ENCODE assay signal across 10 cellular contexts in genomic region chr5:181235689-181236366, GRCh38. TPM values are rescaled to one million over a fixed set of nuclear protein-coding genes. Genes with fewer than 3 reads are reported as not detected.
DNase-seq lines count a peak whose midpoint lies in the region; ATAC-seq, FAIRE-seq and TF ChIP-seq lines count a peak whose summit lies in the region.
"Had no signal": no experiment of that assay in that cellular context is flagged by ENCODE, and none has a peak within 500 bp of the region (broad histone marks: within the 10 kb centered on the region; RNA-seq: fewer than 3 reads in every experiment).

No MANE protein-coding gene starts in this region.

- 62% methylated on average over 5 of the region's 5 CpGs for WGBS in K562 (ENCODE audit: insufficient coverage, low coverage, missing lambda C conversion rate)
- WGBS in mammary epithelial cell (ENCODE audit: low coverage, missing lambda C conversion rate) = 78% methylated on average over 5 of the region's 5 CpGs

- no peaks in the 10 kb centered on the region for H3K9me1 ChIP-seq in K562 (ENCODE audit: control insufficient read depth, insufficient read depth, low read length)

- no peaks in the 10 kb centered on the region for H3K4me1 ChIP-seq in cardiac muscle cell (ENCODE audit: low read depth)
- H3K4me1 ChIP-seq in right atrium auricular region = peaks cover 0 to 6% of the 10 kb centered on the region in 2 donors
- H3K4me1 ChIP-seq in OCI-LY1 (ENCODE audit: insufficient read depth, low read length, severe bottlenecking) = peaks cover 15% of the 10 kb centered on the region
- H3K4me1 ChIP-seq in K562 (replicated peaks in 1 of 2; ENCODE audit: control insufficient read depth in 2 of 2, insufficient read depth in 2 of 2, low read length in 2 of 2) = peaks cover 5 to 26% of the 10 kb centered on the region in 2 experiments; a peak in 4 of 5 replicates
- H3K4me1 ChIP-seq in subcutaneous abdominal adipose tissue (ENCODE audit: control insufficient read depth in 5 of 5, insufficient read depth in 5 of 5, low read length in 5 of 5) = peaks cover 0 to 22% (median 19%) of the 10 kb centered on the region in 5 donors
- H3K4me1 ChIP-seq in mammary epithelial cell (ENCODE audit: insufficient read depth, low read length) = peaks cover 1% of the 10 kb centered on the region

- no peak for TF ChIP-seq CTCF in cardiac muscle cell (IDR thresholded peaks at IDR 0.05; ENCODE audit: low read depth, low read length)
- no peak for TF ChIP-seq CTCF in right atrium auricular region (IDR thresholded peaks at IDR 0.05)
- no peak for TF ChIP-seq CTCF in OCI-LY1 (IDR thresholded peaks at IDR 0.05; ENCODE audit: low read length)
- TF ChIP-seq CTCF in K562 (IDR thresholded peaks at IDR 0.05 in 2 of 3, conservative IDR thresholded peaks at IDR 0.05 in 1 of 3; ENCODE audit: insufficient read depth in 2 of 3, low read depth in 1 of 3, low read length in 3 of 3) = no peak
- no peak for TF ChIP-seq CTCF in mammary epithelial cell (conservative IDR thresholded peaks at IDR 0.05 in 1 of 2, IDR thresholded peaks at IDR 0.05 in 1 of 2; ENCODE audit: extremely low read depth in 1 of 2, insufficient read depth in 1 of 2, low read depth in 1 of 2, low read length in 2 of 2)

- H3K9me3 ChIP-seq in cardiac muscle cell (ENCODE audit: low read depth) = no peaks in the 10 kb centered on the region
- H3K9me3 ChIP-seq in right atrium auricular region = no peaks in the 10 kb centered on the region
- no peaks in the 10 kb centered on the region for H3K9me3 ChIP-seq in OCI-LY1 (ENCODE audit: low read length)
- H3K9me3 ChIP-seq in K562 (replicated peaks; ENCODE audit: control insufficient read depth, insufficient read depth, low read depth, low read length) = no peaks in the 10 kb centered on the region
- H3K9me3 ChIP-seq in subcutaneous abdominal adipose tissue (ENCODE audit: control insufficient read depth in 5 of 5, low read length in 5 of 5) = no peaks in the 10 kb centered on the region
- no peaks in the 10 kb centered on the region for H3K9me3 ChIP-seq in mammary epithelial cell (replicated peaks; ENCODE audit: insufficient read depth, low read length)

- no peak for TF ChIP-seq RAD21 in K562 (CRISPR knock-in tag; conservative IDR thresholded peaks at IDR 0.05 in 1 of 2, IDR thresholded peaks at IDR 0.05 in 1 of 2)

- H3K9me2 ChIP-seq in OCI-LY1 (ENCODE audit: low read depth, low read length) = no peaks in the 10 kb centered on the region

- peak; percentile 39 for ATAC-seq in K562
- no peak for ATAC-seq in GM19455 (IDR thresholded peaks at IDR 0.05; ENCODE audit: unreplicated experiment)
- ATAC-seq: naive thymus-derived CD8-positive, alpha-beta T cell had no signal

- H3K27me3 ChIP-seq in cardiac muscle cell (no peaks in the 10 kb centered on the region), right atrium auricular region (no peaks in the 10 kb centered on the region), OCI-LY1 (ENCODE audit: insufficient read depth, low read length) (no peaks in the 10 kb centered on the region), K562 (ENCODE audit: control insufficient read depth in 2 of 2, insufficient read depth in 2 of 2, low read length in 2 of 2) (no peaks in the 10 kb centered on the region), subcutaneous abdominal adipose tissue (ENCODE audit: control insufficient read depth in 5 of 5, insufficient read depth in 4 of 5, low read length in 5 of 5) (no peaks in the 10 kb centered on the region), mammary epithelial cell (ENCODE audit: insufficient read depth, low read length) (no peaks in the 10 kb centered on the region)

- no peak for TF ChIP-seq EP300 in K562 (IDR thresholded peaks at IDR 0.05; ENCODE audit: low read length)

- POLR2A ChIA-PET in K562 (lab: Yijun Ruan, JAX) = interaction anchor here (0.6 to 5.3 kb wide), 13 partner anchors 8 to 195 kb away, joined by 3 to 55 read pairs (median 3); partner anchors contain the start of genes RACK1 and TRIM41

- peak; percentile 91 for TF ChIP-seq POLR2A in K562 (conservative IDR thresholded peaks at IDR 0.05)

- in situ Hi-C loops in K562 (cut with MboI) (no loop called here), mammary epithelial cell (cut with MboI; ENCODE audit: low sequenced_read_pairs in 2 of 2) (no loop called here)

- H3K4me2 ChIP-seq in OCI-LY1 (ENCODE audit: low read length) (no peak overlapping the region), K562 (ENCODE audit: insufficient read depth, low read length) (no peak overlapping the region), mammary epithelial cell (ENCODE audit: insufficient read depth, low read depth, low read length) (no peak overlapping the region)

- H4K20me1 ChIP-seq in OCI-LY1 (ENCODE audit: insufficient read depth, low read length) = no peaks in the 10 kb centered on the region
- H4K20me1 ChIP-seq in K562 (replicated peaks; ENCODE audit: control insufficient read depth, insufficient read depth, low read length) = peaks cover 41% of the 10 kb centered on the region
- H4K20me1 ChIP-seq in mammary epithelial cell (ENCODE audit: insufficient read depth, low read length) = peaks cover 20% of the 10 kb centered on the region

- CTCF ChIA-PET in K562 (lab: Yijun Ruan, JAX; ENCODE audit: low intra/inter-chr PET ratio) = no interaction called here
- CTCF ChIA-PET in mammary epithelial cell (lab: Charles Lee; ENCODE audit: low non-redundant PET) = no interaction called here

- H3K27ac ChIP-seq in cardiac muscle cell (peak overlapping the region; percentile 75), right atrium auricular region (no peak overlapping the region), OCI-LY1 (ENCODE audit: low read depth, low read length, poor library complexity, severe bottlenecking) (peak overlapping the region; percentile 70), K562 (ENCODE audit: extremely low read depth, low read depth, low read length) (peak overlapping the region; percentile 60; the same call in 2 of the 3 replicates), subcutaneous abdominal adipose tissue (ENCODE audit: low read depth, low read length) (peak overlapping the region; percentile 30), mammary epithelial cell (ENCODE audit: insufficient read depth, low read depth, low read length) (no peak overlapping the region)

- no peak overlapping the region for H2AFZ ChIP-seq in OCI-LY1 (ENCODE audit: low read length)
- H2AFZ ChIP-seq in K562 (ENCODE audit: low read depth, low read length) = no peak overlapping the region
- H2AFZ ChIP-seq in mammary epithelial cell (ENCODE audit: low read depth, low read length) = no peak overlapping the region

- intact Hi-C loops in K562 (cut with micrococcal nuclease) = no loop called here
- intact Hi-C loops in mammary epithelial cell (cut with micrococcal nuclease) = no loop called here

- H3K9ac ChIP-seq in OCI-LY1 (ENCODE audit: low read length) = no peak overlapping the region
- no peak overlapping the region; a peak in 1 of 4 replicates for H3K9ac ChIP-seq in K562 (ENCODE audit: insufficient read depth in 1 of 2, low read depth in 2 of 2, low read length in 2 of 2)
- H3K9ac ChIP-seq in subcutaneous abdominal adipose tissue (ENCODE audit: low read length in 5 of 5) = no peak overlapping the region
- no peak overlapping the region for H3K9ac ChIP-seq in mammary epithelial cell (ENCODE audit: insufficient read depth, low read length)

- FAIRE-seq in K562 (lab: Jason Lieb, UNC) = no peak

- peaks cover 28% of the 10 kb centered on the region for H3F3A ChIP-seq in OCI-LY1 (ENCODE audit: insufficient read depth, low read length)

- no peak overlapping the region for H3K4me3 ChIP-seq in cardiac muscle cell
- H3K4me3 ChIP-seq in right atrium auricular region = no peak overlapping the region
- no peak overlapping the region for H3K4me3 ChIP-seq in OCI-LY1 (ENCODE audit: low read depth, low read length, poor library complexity, severe bottlenecking)
- H3K4me3 ChIP-seq in K562 = no peak overlapping the region
- no peak overlapping the region for H3K4me3 ChIP-seq in subcutaneous abdominal adipose tissue (ENCODE audit: low read depth in 1 of 5, low read length in 5 of 5)
- H3K4me3 ChIP-seq in mammary epithelial cell (replicated peaks in 1 of 3; ENCODE audit: insufficient read depth in 1 of 3, low read depth in 2 of 3, low read length in 3 of 3) = no peak overlapping the region

- BruUV-seq in K562 (replicated peaks; lab: Mats Ljungman, UMichigan) = no TSS peak
- no TSS peak for BruUV-seq in mammary epithelial cell (replicated peaks; lab: Mats Ljungman, UMichigan)

- dilution Hi-C loops in mammary epithelial cell (cut with HindIII; ENCODE audit: low sequenced_read_pairs) = loop anchor here (5.0 kb wide), 1 partner anchor 39 kb away; no protein-coding TSS in a partner anchor

- DNase-seq in cardiac muscle cell (ENCODE audit: low read depth in 1 of 2, low spot score in 1 of 2) (no peak), right atrium auricular region (ENCODE audit: low spot score) (no peak), K562 (ENCODE audit: extremely low read depth in 1 of 4, low spot score in 3 of 4) (peak in 2 of 4 experiments; percentile 10 to 29), mammary epithelial cell (no peak), NCI-H1417 treated with DMSO at 0.1 percent for 48 hours (lab: John Stamatoyannopoulos, UW) (no peak)
- DNase-seq: naive thymus-derived CD8-positive, alpha-beta T cell; NCI-H2029 treated with DMSO at 0.1 percent for 48 hours had no signal

- H3K36me3 ChIP-seq in cardiac muscle cell (peaks cover 60% of the 10 kb centered on the region), right atrium auricular region (peaks cover 98% of the 10 kb centered on the region), OCI-LY1 (ENCODE audit: insufficient read depth, low read length) (peaks cover 93% of the 10 kb centered on the region), K562 (ENCODE audit: control insufficient read depth, insufficient read depth, low read length) (peaks cover 98% of the 10 kb centered on the region), subcutaneous abdominal adipose tissue (ENCODE audit: control insufficient read depth in 5 of 5, insufficient read depth in 5 of 5, low read length in 5 of 5) (peaks cover 15 to 94% (median 81%) of the 10 kb centered on the region in 5 donors), mammary epithelial cell (ENCODE audit: insufficient read depth, low read length) (peaks cover 47% of the 10 kb centered on the region)

- H3K79me2 ChIP-seq in OCI-LY1 (ENCODE audit: insufficient read depth, low read length) (no peaks in the 10 kb centered on the region), K562 (ENCODE audit: control insufficient read depth, insufficient read depth, low read length) (peaks cover 37% of the 10 kb centered on the region), mammary epithelial cell (ENCODE audit: insufficient read depth, low read length) (peaks cover 39% of the 10 kb centered on the region)

RNA-seq across cellular contexts. Expression of gene RACK1, which starts 7.9 kb away (rescaled TPM):
- total RNA-seq in cardiac muscle cell (2,235 and 2,267 TPM in 2 replicates), right atrium auricular region (1,000 to 10,000 TPM; 1,155 to 1,413 TPM), K562 (2014; rRNA removed) (4,051 and 4,420 TPM in 2 replicates), K562 (2014; rRNA removed; fragmentation: Illumina TruSeq; extraction: Trizol) (2,268 and 2,618 TPM in 2 replicates), K562 (2015; rRNA removed; fragmentation: Illumina TruSeq; extraction: Trizol) (3,776 and 3,843 TPM in 2 replicates), K562 (2021) (2,303 and 2,318 TPM in 2 replicates), mammary epithelial cell (1,000 to 10,000 TPM; 2,031 to 4,986 TPM)
- polyA plus RNA-seq in cardiac muscle cell (803 and 899 TPM in 2 replicates), K562 (2011; rRNA removed) (3,764 and 5,908 TPM in 2 replicates), K562 (2014; fragmentation: Illumina TruSeq; extraction: Trizol) (3,833 and 4,270 TPM in 2 replicates), K562 (2014; fragmentation: Nextera tagmentation; extraction: Ambion mirVana) (1,000 to 10,000 TPM; 3,894 to 5,311 TPM), K562 (2014; rRNA removed) (3,427 and 3,846 TPM in 2 replicates), mammary epithelial cell (4,579 TPM)
- total RNA-seq in K562 (2011; cell fraction: chromatin; rRNA removed; ENCODE audit: low replicate concordance) = 854 and 1,455 TPM in 2 replicates
- 1,835 and 1,893 TPM in 2 replicates for total RNA-seq in K562 (2011; cell fraction: nucleolus; rRNA removed)
- total RNA-seq in K562 (2011; cell fraction: nucleoplasm; rRNA removed) = 1,718 and 2,743 TPM in 2 replicates
- 7,594 and 7,810 TPM in 2 replicates for polyA plus RNA-seq in K562 (2011; cell fraction: cytosol; rRNA removed)
- polyA plus RNA-seq in K562 (2011; cell fraction: nucleus; rRNA removed) = 2,830 and 3,465 TPM in 2 replicates
- 3,329 and 5,405 TPM in 2 replicates for polyA plus RNA-seq in K562 (2012)
- polyA minus RNA-seq in K562 (2011; rRNA and poly(A)+ RNA removed) = 4,917 and 6,085 TPM in 2 replicates
- polyA minus RNA-seq in K562 (2011; cell fraction: cytosol; rRNA and poly(A)+ RNA removed) = 3,397 and 3,535 TPM in 2 replicates
- 973 and 1,854 TPM in 2 replicates for polyA minus RNA-seq in K562 (2011; cell fraction: nucleus; rRNA and poly(A)+ RNA removed)
- polyA minus RNA-seq in mammary epithelial cell = 7,221 TPM

RNA-seq across cellular contexts. Expression of gene TRIM41, which starts 12.7 kb away (rescaled TPM):
- 29.4 and 30.1 TPM in 2 replicates for total RNA-seq in cardiac muscle cell
- polyA plus RNA-seq in cardiac muscle cell = 3.4 and 5.4 TPM in 2 replicates
- 10 to 100 TPM; 10.0 to 11.2 TPM for total RNA-seq in right atrium auricular region
- total RNA-seq in K562 (2011; cell fraction: chromatin; rRNA removed; ENCODE audit: low replicate concordance) = 93.5 and 120 TPM in 2 replicates
- total RNA-seq in K562 (2011; cell fraction: nucleolus; rRNA removed) = 59.6 and 64.0 TPM in 2 replicates
- total RNA-seq in K562 (2011; cell fraction: nucleoplasm; rRNA removed) = 84.3 and 102 TPM in 2 replicates
- total RNA-seq in K562 (2014; rRNA removed) = 29.5 and 31.6 TPM in 2 replicates
- 11.4 and 14.2 TPM in 2 replicates for total RNA-seq in K562 (2014; rRNA removed; fragmentation: Illumina TruSeq; extraction: Trizol)
- total RNA-seq in K562 (2015; rRNA removed; fragmentation: Illumina TruSeq; extraction: Trizol) = 21.7 and 25.6 TPM in 2 replicates
- total RNA-seq in K562 (2021) = 37.7 and 47.6 TPM in 2 replicates
- polyA plus RNA-seq in K562 (2011; rRNA removed) = 15.6 and 19.3 TPM in 2 replicates
- polyA plus RNA-seq in K562 (2011; cell fraction: cytosol; rRNA removed) = 15.7 and 25.0 TPM in 2 replicates
- polyA plus RNA-seq in K562 (2011; cell fraction: nucleus; rRNA removed) = 121 and 125 TPM in 2 replicates
- 32.5 and 45.1 TPM in 2 replicates for polyA plus RNA-seq in K562 (2012)
- polyA plus RNA-seq in K562 (2014; fragmentation: Illumina TruSeq; extraction: Trizol) = 20.9 and 29.8 TPM in 2 replicates
- 1 to 10 TPM; 1.8 to 2.1 TPM for polyA plus RNA-seq in K562 (2014; fragmentation: Nextera tagmentation; extraction: Ambion mirVana)
- 34.8 and 39.3 TPM in 2 replicates for polyA plus RNA-seq in K562 (2014; rRNA removed)
- polyA minus RNA-seq in K562 (2011; rRNA and poly(A)+ RNA removed) = 14.0 and 16.6 TPM in 2 replicates
- 7.3 and 9.5 TPM in 2 replicates for polyA minus RNA-seq in K562 (2011; cell fraction: cytosol; rRNA and poly(A)+ RNA removed)
- 19.9 and 22.7 TPM in 2 replicates for polyA minus RNA-seq in K562 (2011; cell fraction: nucleus; rRNA and poly(A)+ RNA removed)
- 10 to 100 TPM; 10.3 to 30.6 TPM for total RNA-seq in mammary epithelial cell
- polyA plus RNA-seq in mammary epithelial cell = 10.1 TPM
- 10.5 TPM for polyA minus RNA-seq in mammary epithelial cell

RNA-seq across cellular contexts. Expression of gene TRIM52, which starts 25.1 kb away (rescaled TPM):
- total RNA-seq in cardiac muscle cell = 10.4 and 12.3 TPM in 2 replicates
- 9.5 and 10.5 TPM in 2 replicates for polyA plus RNA-seq in cardiac muscle cell
- 1 to 10 TPM; 4.4 to 9.1 TPM for total RNA-seq in right atrium auricular region
- 34.8 and 81.1 TPM in 2 replicates for total RNA-seq in K562 (2011; cell fraction: chromatin; rRNA removed; ENCODE audit: low replicate concordance)
- total RNA-seq in K562 (2011; cell fraction: nucleolus; rRNA removed) = 29.7 and 40.4 TPM in 2 replicates
- 48.1 and 60.9 TPM in 2 replicates for total RNA-seq in K562 (2011; cell fraction: nucleoplasm; rRNA removed)
- 6.1 and 6.5 TPM in 2 replicates for total RNA-seq in K562 (2014; rRNA removed)
- 13.5 and 13.9 TPM in 2 replicates for total RNA-seq in K562 (2014; rRNA removed; fragmentation: Illumina TruSeq; extraction: Trizol)
- 10.5 and 12.8 TPM in 2 replicates for total RNA-seq in K562 (2015; rRNA removed; fragmentation: Illumina TruSeq; extraction: Trizol)
- total RNA-seq in K562 (2021) = 13.5 and 14.2 TPM in 2 replicates
- 21.9 and 24.1 TPM in 2 replicates for polyA plus RNA-seq in K562 (2011; rRNA removed)
- polyA plus RNA-seq in K562 (2011; cell fraction: cytosol; rRNA removed) = 5.6 and 11.8 TPM in 2 replicates
- 30.2 and 31.5 TPM in 2 replicates for polyA plus RNA-seq in K562 (2011; cell fraction: nucleus; rRNA removed)
- polyA plus RNA-seq in K562 (2012) = 12.9 and 20.0 TPM in 2 replicates
- 15.8 and 17.2 TPM in 2 replicates for polyA plus RNA-seq in K562 (2014; fragmentation: Illumina TruSeq; extraction: Trizol)
- 1 to 10 TPM; 3.3 to 3.7 TPM for polyA plus RNA-seq in K562 (2014; fragmentation: Nextera tagmentation; extraction: Ambion mirVana)
- polyA plus RNA-seq in K562 (2014; rRNA removed) = 18.0 and 20.0 TPM in 2 replicates
- 17.6 and 20.0 TPM in 2 replicates for polyA minus RNA-seq in K562 (2011; rRNA and poly(A)+ RNA removed)
- 6.1 and 6.8 TPM in 2 replicates for polyA minus RNA-seq in K562 (2011; cell fraction: cytosol; rRNA and poly(A)+ RNA removed)
- polyA minus RNA-seq in K562 (2011; cell fraction: nucleus; rRNA and poly(A)+ RNA removed) = 11.4 and 21.9 TPM in 2 replicates
- 1 to 10 TPM; 5.7 to 6.0 TPM for total RNA-seq in mammary epithelial cell
- 3.3 TPM for polyA plus RNA-seq in mammary epithelial cell
- not detected for polyA minus RNA-seq in mammary epithelial cell

RNA-seq across cellular contexts. Expression of gene TRIM7, which starts 30.8 kb away (rescaled TPM):
- total RNA-seq in cardiac muscle cell (0.39 TPM in 1 of 2 replicates, not detected in the other), right atrium auricular region (1 to 10 TPM; 4.1 to 7.7 TPM), K562 (2014; rRNA removed) (12.9 and 13.8 TPM in 2 replicates), K562 (2014; rRNA removed; fragmentation: Illumina TruSeq; extraction: Trizol) (8.4 and 11.7 TPM in 2 replicates), K562 (2015; rRNA removed; fragmentation: Illumina TruSeq; extraction: Trizol) (8.9 and 9.0 TPM in 2 replicates), K562 (2021) (10.3 and 12.4 TPM in 2 replicates), mammary epithelial cell (10 to 100 TPM in 1 of 2 donors, 1 to 10 TPM in 1; 6.3 to 31.4 TPM)
- polyA plus RNA-seq in cardiac muscle cell (0.11 and 0.20 TPM in 2 replicates), K562 (2011; rRNA removed) (7.1 and 12.6 TPM in 2 replicates), K562 (2014; fragmentation: Illumina TruSeq; extraction: Trizol) (5.4 and 7.7 TPM in 2 replicates), K562 (2014; fragmentation: Nextera tagmentation; extraction: Ambion mirVana) (1 to 10 TPM; 2.6 to 3.2 TPM), K562 (2014; rRNA removed) (12.4 and 14.9 TPM in 2 replicates), mammary epithelial cell (18.8 TPM)
- total RNA-seq in K562 (2011; cell fraction: chromatin; rRNA removed; ENCODE audit: low replicate concordance) = 5.4 and 8.3 TPM in 2 replicates
- total RNA-seq in K562 (2011; cell fraction: nucleolus; rRNA removed) = 6.2 and 7.5 TPM in 2 replicates
- 7.2 and 7.9 TPM in 2 replicates for total RNA-seq in K562 (2011; cell fraction: nucleoplasm; rRNA removed)
- 4.5 and 12.8 TPM in 2 replicates for polyA plus RNA-seq in K562 (2011; cell fraction: cytosol; rRNA removed)
- polyA plus RNA-seq in K562 (2011; cell fraction: nucleus; rRNA removed) = 8.4 and 8.9 TPM in 2 replicates
- 6.9 and 17.6 TPM in 2 replicates for polyA plus RNA-seq in K562 (2012)
- 3.3 and 4.2 TPM in 2 replicates for polyA minus RNA-seq in K562 (2011; rRNA and poly(A)+ RNA removed)
- polyA minus RNA-seq in K562 (2011; cell fraction: cytosol; rRNA and poly(A)+ RNA removed) = 3.4 and 4.1 TPM in 2 replicates
- polyA minus RNA-seq in K562 (2011; cell fraction: nucleus; rRNA and poly(A)+ RNA removed) = 2.6 and 3.3 TPM in 2 replicates
- 6.6 TPM for polyA minus RNA-seq in mammary epithelial cell

Comparison
In these comparisons a context has a peak if more than half of its experiments do, and no peak if none do; other contexts are left out.
1. H3K27ac ChIP-seq: peak in cardiac muscle cell (single experiment), OCI-LY1 (single experiment), K562 (single experiment) and subcutaneous abdominal adipose tissue (single experiment); none in right atrium auricular region (0 of 2) and mammary epithelial cell (single experiment).